ENCODE assay signal across 1 cellular context in the genomic region with DNA sequence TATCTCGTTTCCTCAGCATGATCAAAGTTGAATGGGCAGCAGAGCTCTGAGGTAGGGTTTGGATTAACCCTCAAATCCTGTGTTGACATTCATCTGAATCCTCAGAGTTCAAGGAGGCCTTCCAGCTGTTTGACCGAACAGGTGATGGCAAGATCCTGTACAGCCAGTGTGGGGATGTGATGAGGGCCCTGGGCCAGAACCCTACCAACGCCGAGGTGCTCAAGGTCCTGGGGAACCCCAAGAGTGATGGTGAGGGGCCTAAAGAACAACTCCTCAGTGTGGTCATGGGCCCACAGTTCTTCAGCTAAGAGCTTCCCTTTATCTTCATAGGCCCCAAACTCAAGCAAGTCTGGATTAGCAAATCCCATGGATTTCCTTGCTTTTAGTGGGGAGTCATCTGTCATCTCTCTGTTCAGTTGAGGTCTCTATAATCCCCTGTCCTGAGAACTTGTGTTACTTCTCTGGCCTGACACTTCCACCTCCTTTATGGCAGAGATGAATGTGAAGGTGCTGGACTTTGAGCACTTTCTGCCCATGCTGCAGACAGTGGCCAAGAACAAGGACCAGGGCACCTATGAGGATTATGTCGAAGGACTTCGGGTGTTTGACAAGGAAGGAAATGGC.
A peak's percentile ranks its signal among the peaks of the same experiment; 100 is the strongest.
TF ChIP-seq lines count a peak whose summit lies in the region.

No MANE protein-coding gene starts in this region.

TF ChIP-seq in K562, 482 proteins besides CTCF, POLR2A, EP300 and RAD21 (continues in another document):
- TF ChIP-seq FOXK1 (CRISPR knock-in tag; IDR thresholded peaks at IDR 0.05; ENCODE audit: borderline replicate concordance) (0 out of 2 replicates have a peak, but pooled peaks have one; percentile 54), NFXL1 (CRISPR knock-in tag; IDR thresholded peaks at IDR 0.05) (0 out of 2 replicates have a peak, but pooled peaks have one; percentile 22), ZC3H4 (CRISPR knock-in tag; IDR thresholded peaks at IDR 0.05; ENCODE audit: borderline replicate concordance) (0 out of 2 replicates have a peak, but pooled peaks have one; percentile 40), TGIF2 (CRISPR knock-in tag; IDR thresholded peaks at IDR 0.05) (no peak), TEAD4 (IDR thresholded peaks at IDR 0.05; ENCODE audit: low read length) (no peak), TEAD4 (CRISPR knock-in tag; IDR thresholded peaks at IDR 0.05; ENCODE audit: borderline replicate concordance) (no peak), BMI1 (IDR thresholded peaks at IDR 0.05; ENCODE audit: low read length) (no peak), MYNN (IDR thresholded peaks at IDR 0.05) (no peak), MYNN (CRISPR knock-in tag; IDR thresholded peaks at IDR 0.05) (no peak), SRSF7 (optimal IDR thresholded peaks at IDR 0.05; ENCODE audit: low read depth, low read length) (no peak), ZFPM2 (CRISPR knock-in tag; IDR thresholded peaks at IDR 0.05) (no peak), NEUROD1 (IDR thresholded peaks at IDR 0.05; ENCODE audit: borderline replicate concordance, low read depth, low read length, partially characterized antibody) (no peak), RB1 (IDR thresholded peaks at IDR 0.05; ENCODE audit: low read depth) (no peak), CBX1 (IDR thresholded peaks at IDR 0.05; ENCODE audit: low read depth) (no peak), PRMT5 (CRISPR knock-in tag; IDR thresholded peaks at IDR 0.05) (no peak), PTBP1 (IDR thresholded peaks at IDR 0.05; ENCODE audit: low read depth, low read length) (no peak), DIDO1 (tag; IDR thresholded peaks at IDR 0.05; ENCODE audit: low read depth) (no peak), ETV1 (tag; conservative IDR thresholded peaks at IDR 0.05; ENCODE audit: low read depth) (no peak), MAFF (IDR thresholded peaks at IDR 0.05; ENCODE audit: low read length) (no peak), ZNF282 (CRISPR knock-in tag; IDR thresholded peaks at IDR 0.05) (no peak), ZKSCAN8 (CRISPR knock-in tag; IDR thresholded peaks at IDR 0.05) (no peak), ZNF253 (CRISPR knock-in tag; conservative IDR thresholded peaks at IDR 0.05) (no peak), ZNF583 (CRISPR knock-in tag; IDR thresholded peaks at IDR 0.05) (no peak), SP2 (IDR thresholded peaks at IDR 0.05; ENCODE audit: extremely low read depth, low read depth, low read length, poor library complexity, severe bottlenecking) (no peak), ZNF589 (CRISPR knock-in tag; IDR thresholded peaks at IDR 0.05; ENCODE audit: low read depth) (no peak), XRCC3 (IDR thresholded peaks at IDR 0.05) (no peak), ARHGAP35 (IDR thresholded peaks at IDR 0.05; ENCODE audit: partially characterized antibody) (no peak), ZNF143 (CRISPR knock-in tag; IDR thresholded peaks at IDR 0.05) (no peak), BRF1 (IDR thresholded peaks at IDR 0.05; ENCODE audit: borderline replicate concordance, extremely low read depth, insufficient read length) (no peak), COPS2 (conservative IDR thresholded peaks at IDR 0.05) (no peak), HDAC1 (IDR thresholded peaks at IDR 0.05) (no peak), NR1H2 (CRISPR knock-in tag; IDR thresholded peaks at IDR 0.05) (no peak), LCOR (CRISPR knock-in tag; IDR thresholded peaks at IDR 0.05) (peak; percentile 44; the same call in 1 of the 2 replicates), SMARCA4 (IDR thresholded peaks at IDR 0.05) (no peak)
- TF ChIP-seq, protein P1, sequence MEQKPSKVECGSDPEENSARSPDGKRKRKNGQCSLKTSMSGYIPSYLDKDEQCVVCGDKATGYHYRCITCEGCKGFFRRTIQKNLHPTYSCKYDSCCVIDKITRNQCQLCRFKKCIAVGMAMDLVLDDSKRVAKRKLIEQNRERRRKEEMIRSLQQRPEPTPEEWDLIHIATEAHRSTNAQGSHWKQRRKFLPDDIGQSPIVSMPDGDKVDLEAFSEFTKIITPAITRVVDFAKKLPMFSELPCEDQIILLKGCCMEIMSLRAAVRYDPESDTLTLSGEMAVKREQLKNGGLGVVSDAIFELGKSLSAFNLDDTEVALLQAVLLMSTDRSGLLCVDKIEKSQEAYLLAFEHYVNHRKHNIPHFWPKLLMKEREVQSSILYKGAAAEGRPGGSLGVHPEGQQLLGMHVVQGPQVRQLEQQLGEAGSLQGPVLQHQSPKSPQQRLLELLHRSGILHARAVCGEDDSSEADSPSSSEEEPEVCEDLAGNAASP (IDR thresholded peaks at IDR 0.05) = no peak
- TF ChIP-seq, protein P2, sequence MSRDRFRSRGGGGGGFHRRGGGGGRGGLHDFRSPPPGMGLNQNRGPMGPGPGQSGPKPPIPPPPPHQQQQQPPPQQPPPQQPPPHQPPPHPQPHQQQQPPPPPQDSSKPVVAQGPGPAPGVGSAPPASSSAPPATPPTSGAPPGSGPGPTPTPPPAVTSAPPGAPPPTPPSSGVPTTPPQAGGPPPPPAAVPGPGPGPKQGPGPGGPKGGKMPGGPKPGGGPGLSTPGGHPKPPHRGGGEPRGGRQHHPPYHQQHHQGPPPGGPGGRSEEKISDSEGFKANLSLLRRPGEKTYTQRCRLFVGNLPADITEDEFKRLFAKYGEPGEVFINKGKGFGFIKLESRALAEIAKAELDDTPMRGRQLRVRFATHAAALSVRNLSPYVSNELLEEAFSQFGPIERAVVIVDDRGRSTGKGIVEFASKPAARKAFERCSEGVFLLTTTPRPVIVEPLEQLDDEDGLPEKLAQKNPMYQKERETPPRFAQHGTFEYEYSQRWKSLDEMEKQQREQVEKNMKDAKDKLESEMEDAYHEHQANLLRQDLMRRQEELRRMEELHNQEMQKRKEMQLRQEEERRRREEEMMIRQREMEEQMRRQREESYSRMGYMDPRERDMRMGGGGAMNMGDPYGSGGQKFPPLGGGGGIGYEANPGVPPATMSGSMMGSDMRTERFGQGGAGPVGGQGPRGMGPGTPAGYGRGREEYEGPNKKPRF (IDR thresholded peaks at IDR 0.05; ENCODE audit: low read depth, low read length) = no peak
- TF ChIP-seq, protein P3, sequence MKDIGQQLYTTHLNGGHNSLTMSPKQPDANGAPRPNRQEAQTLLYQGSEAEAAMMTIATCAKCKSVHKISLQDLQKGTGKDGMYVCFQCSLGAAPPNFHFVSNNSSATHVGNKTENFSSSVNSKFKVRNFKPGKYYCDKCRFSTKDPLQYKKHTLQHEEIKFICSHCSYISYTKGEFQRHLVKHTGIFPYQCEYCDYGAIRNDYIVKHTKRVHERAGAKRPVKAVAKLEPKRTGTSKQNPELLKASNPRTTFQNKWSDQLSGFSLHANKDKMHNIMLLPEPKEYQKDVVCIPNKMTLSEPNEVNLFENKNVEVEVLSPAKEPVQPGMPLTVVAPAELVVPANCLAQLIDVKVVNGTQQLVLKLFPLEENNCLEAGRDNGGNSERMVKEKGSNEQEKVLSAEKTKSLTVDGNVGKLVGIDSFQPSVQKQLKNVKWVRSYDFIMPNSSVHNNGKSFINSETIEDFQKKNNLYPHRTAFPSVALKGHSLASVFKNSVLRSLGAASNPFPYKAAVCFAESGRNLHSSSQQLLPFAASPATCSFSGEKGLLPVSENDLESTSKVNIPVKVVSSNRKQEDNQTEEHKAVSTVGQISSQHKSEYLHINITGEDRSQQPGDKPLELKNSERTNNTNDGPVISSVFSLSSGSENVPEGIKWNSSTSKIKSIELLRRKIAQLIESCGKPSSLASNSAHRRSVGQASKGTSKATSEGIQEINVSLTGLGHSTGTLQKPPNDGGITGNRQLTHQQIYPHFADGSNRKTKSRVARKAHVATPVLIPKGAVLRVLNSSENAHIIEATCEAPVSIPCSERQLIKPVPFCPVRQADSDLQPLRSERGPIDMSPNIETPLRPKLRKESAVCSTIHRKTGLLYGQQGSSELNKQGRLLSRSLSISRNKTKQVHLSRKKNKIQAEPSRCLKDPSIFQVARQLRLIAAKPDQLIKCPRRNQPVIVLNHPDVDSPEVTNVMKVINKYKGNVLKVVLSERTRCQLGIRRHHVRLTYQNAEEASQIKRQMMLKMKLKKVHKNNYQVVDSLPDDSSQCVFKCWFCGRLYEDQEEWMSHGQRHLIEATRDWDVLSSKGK (CRISPR knock-in tag; IDR thresholded peaks at IDR 0.05) = no peak
- TF ChIP-seq, protein P4, sequence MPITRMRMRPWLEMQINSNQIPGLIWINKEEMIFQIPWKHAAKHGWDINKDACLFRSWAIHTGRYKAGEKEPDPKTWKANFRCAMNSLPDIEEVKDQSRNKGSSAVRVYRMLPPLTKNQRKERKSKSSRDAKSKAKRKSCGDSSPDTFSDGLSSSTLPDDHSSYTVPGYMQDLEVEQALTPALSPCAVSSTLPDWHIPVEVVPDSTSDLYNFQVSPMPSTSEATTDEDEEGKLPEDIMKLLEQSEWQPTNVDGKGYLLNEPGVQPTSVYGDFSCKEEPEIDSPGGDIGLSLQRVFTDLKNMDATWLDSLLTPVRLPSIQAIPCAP (CRISPR knock-in tag; IDR thresholded peaks at IDR 0.05; ENCODE audit: borderline replicate concordance) = peak; percentile 77; the same call in 1 of the 2 replicates
- TF ChIP-seq, protein P5, sequence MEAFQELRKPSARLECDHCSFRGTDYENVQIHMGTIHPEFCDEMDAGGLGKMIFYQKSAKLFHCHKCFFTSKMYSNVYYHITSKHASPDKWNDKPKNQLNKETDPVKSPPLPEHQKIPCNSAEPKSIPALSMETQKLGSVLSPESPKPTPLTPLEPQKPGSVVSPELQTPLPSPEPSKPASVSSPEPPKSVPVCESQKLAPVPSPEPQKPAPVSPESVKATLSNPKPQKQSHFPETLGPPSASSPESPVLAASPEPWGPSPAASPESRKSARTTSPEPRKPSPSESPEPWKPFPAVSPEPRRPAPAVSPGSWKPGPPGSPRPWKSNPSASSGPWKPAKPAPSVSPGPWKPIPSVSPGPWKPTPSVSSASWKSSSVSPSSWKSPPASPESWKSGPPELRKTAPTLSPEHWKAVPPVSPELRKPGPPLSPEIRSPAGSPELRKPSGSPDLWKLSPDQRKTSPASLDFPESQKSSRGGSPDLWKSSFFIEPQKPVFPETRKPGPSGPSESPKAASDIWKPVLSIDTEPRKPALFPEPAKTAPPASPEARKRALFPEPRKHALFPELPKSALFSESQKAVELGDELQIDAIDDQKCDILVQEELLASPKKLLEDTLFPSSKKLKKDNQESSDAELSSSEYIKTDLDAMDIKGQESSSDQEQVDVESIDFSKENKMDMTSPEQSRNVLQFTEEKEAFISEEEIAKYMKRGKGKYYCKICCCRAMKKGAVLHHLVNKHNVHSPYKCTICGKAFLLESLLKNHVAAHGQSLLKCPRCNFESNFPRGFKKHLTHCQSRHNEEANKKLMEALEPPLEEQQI (IDR thresholded peaks at IDR 0.05) = no peak
- TF ChIP-seq, protein P6, sequence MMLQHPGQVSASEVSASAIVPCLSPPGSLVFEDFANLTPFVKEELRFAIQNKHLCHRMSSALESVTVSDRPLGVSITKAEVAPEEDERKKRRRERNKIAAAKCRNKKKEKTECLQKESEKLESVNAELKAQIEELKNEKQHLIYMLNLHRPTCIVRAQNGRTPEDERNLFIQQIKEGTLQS (IDR thresholded peaks at IDR 0.05) = no peak
- TF ChIP-seq, protein P6 (CRISPR knock-in tag; conservative IDR thresholded peaks at IDR 0.05) = no peak
- TF ChIP-seq, protein P7, sequence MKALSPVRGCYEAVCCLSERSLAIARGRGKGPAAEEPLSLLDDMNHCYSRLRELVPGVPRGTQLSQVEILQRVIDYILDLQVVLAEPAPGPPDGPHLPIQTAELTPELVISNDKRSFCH (CRISPR knock-in tag; IDR thresholded peaks at IDR 0.05) = no peak
- TF ChIP-seq, protein P7 (tag; IDR thresholded peaks at IDR 0.05) = no peak
- TF ChIP-seq, protein P8, sequence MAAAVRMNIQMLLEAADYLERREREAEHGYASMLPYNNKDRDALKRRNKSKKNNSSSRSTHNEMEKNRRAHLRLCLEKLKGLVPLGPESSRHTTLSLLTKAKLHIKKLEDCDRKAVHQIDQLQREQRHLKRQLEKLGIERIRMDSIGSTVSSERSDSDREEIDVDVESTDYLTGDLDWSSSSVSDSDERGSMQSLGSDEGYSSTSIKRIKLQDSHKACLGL (CRISPR knock-in tag; IDR thresholded peaks at IDR 0.05; ENCODE audit: borderline replicate concordance, poor library complexity, severe bottlenecking) = no peak
- TF ChIP-seq, protein P9, sequence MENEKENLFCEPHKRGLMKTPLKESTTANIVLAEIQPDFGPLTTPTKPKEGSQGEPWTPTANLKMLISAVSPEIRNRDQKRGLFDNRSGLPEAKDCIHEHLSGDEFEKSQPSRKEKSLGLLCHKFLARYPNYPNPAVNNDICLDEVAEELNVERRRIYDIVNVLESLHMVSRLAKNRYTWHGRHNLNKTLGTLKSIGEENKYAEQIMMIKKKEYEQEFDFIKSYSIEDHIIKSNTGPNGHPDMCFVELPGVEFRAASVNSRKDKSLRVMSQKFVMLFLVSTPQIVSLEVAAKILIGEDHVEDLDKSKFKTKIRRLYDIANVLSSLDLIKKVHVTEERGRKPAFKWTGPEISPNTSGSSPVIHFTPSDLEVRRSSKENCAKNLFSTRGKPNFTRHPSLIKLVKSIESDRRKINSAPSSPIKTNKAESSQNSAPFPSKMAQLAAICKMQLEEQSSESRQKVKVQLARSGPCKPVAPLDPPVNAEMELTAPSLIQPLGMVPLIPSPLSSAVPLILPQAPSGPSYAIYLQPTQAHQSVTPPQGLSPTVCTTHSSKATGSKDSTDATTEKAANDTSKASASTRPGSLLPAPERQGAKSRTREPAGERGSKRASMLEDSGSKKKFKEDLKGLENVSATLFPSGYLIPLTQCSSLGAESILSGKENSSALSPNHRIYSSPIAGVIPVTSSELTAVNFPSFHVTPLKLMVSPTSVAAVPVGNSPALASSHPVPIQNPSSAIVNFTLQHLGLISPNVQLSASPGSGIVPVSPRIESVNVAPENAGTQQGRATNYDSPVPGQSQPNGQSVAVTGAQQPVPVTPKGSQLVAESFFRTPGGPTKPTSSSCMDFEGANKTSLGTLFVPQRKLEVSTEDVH (IDR thresholded peaks at IDR 0.05; ENCODE audit: low read depth, partially characterized antibody) = no peak
- TF ChIP-seq, protein P10, sequence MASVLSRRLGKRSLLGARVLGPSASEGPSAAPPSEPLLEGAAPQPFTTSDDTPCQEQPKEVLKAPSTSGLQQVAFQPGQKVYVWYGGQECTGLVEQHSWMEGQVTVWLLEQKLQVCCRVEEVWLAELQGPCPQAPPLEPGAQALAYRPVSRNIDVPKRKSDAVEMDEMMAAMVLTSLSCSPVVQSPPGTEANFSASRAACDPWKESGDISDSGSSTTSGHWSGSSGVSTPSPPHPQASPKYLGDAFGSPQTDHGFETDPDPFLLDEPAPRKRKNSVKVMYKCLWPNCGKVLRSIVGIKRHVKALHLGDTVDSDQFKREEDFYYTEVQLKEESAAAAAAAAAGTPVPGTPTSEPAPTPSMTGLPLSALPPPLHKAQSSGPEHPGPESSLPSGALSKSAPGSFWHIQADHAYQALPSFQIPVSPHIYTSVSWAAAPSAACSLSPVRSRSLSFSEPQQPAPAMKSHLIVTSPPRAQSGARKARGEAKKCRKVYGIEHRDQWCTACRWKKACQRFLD (CRISPR knock-in tag; IDR thresholded peaks at IDR 0.05) = no peak
